Comparison of ENCODE assay signal across 1 cellular context in genomic region chr6:169723200-169723909, GRCh38.
TF ChIP-seq lines count a peak whose summit lies in the region.

No MANE protein-coding gene starts in this region.

TF ChIP-seq in SK-N-SH treated with all-trans-retinoic acid at 6 μM for 48 hours, 23 proteins besides CTCF, POLR2A, EP300 and RAD21 (continued from another document):
- TF ChIP-seq POU6F1 (CRISPR knock-in tag; IDR thresholded peaks at IDR 0.05; ENCODE audit: borderline replicate concordance, low read depth) (no peak), PATZ1 (CRISPR knock-in tag; IDR thresholded peaks at IDR 0.05; ENCODE audit: borderline replicate concordance) (no peak), RARB (CRISPR knock-in tag; IDR thresholded peaks at IDR 0.05) (no peak)
